Comparison of ENCODE assay signal across 1 cellular context in genomic region chr9:35669331-35670145, GRCh38.
TF ChIP-seq lines count a peak whose summit lies in the region.

No MANE protein-coding gene starts in this region.

TF ChIP-seq in HepG2, 621 proteins besides CTCF, POLR2A, EP300 and RAD21 (continued from another document and continues in another):
- TF ChIP-seq PBX3 (CRISPR knock-in tag; IDR thresholded peaks at IDR 0.05; ENCODE audit: borderline replicate concordance): no peak
- peak; percentile 29; the same call in 1 of the 2 replicates for TF ChIP-seq ZNF574 (CRISPR knock-in tag; IDR thresholded peaks at IDR 0.05)
- peak; percentile 53; the same call in 1 of the 2 replicates for TF ChIP-seq SKIL (CRISPR knock-in tag; IDR thresholded peaks at IDR 0.05; ENCODE audit: borderline replicate concordance)
- TF ChIP-seq CREM (IDR thresholded peaks at IDR 0.05): peak; percentile 28; the same call in 1 of the 2 replicates
- TF ChIP-seq CREM (CRISPR knock-in tag; IDR thresholded peaks at IDR 0.05): no peak
- peak; percentile 52 for TF ChIP-seq KAT8 (CRISPR knock-in tag; IDR thresholded peaks at IDR 0.05)
- no peak for TF ChIP-seq ZNF251 (CRISPR knock-in tag; IDR thresholded peaks at IDR 0.05)
- no peak for TF ChIP-seq SUZ12 (IDR thresholded peaks at IDR 0.05; ENCODE audit: low read depth, low read length)
- TF ChIP-seq ZNF30 (CRISPR knock-in tag; IDR thresholded peaks at IDR 0.05): no peak
- no peak for TF ChIP-seq ZNF512 (CRISPR knock-in tag; IDR thresholded peaks at IDR 0.05)
- TF ChIP-seq NFYB (CRISPR knock-in tag; IDR thresholded peaks at IDR 0.05): no peak
- TF ChIP-seq MXI1 (IDR thresholded peaks at IDR 0.05; ENCODE audit: borderline replicate concordance, low read depth, low read length): no peak
- peak; percentile 47; the same call in 1 of the 2 replicates for TF ChIP-seq NCOA2 (CRISPR knock-in tag; IDR thresholded peaks at IDR 0.05)
- TF ChIP-seq ZFP41 (CRISPR knock-in tag; IDR thresholded peaks at IDR 0.05; ENCODE audit: borderline replicate concordance): no peak
- no peak for TF ChIP-seq KMT2A (CRISPR knock-in tag; IDR thresholded peaks at IDR 0.05)
- TF ChIP-seq, protein P1, sequence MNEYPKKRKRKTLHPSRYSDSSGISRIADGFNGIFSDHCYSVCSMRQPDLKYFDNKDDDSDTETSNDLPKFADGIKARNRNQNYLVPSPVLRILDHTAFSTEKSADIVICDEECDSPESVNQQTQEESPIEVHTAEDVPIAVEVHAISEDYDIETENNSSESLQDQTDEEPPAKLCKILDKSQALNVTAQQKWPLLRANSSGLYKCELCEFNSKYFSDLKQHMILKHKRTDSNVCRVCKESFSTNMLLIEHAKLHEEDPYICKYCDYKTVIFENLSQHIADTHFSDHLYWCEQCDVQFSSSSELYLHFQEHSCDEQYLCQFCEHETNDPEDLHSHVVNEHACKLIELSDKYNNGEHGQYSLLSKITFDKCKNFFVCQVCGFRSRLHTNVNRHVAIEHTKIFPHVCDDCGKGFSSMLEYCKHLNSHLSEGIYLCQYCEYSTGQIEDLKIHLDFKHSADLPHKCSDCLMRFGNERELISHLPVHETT (CRISPR knock-in tag; conservative IDR thresholded peaks at IDR 0.05): no peak
- peak; percentile 90 for TF ChIP-seq IKZF5 (CRISPR knock-in tag; IDR thresholded peaks at IDR 0.05)
- TF ChIP-seq ZNF546 (CRISPR knock-in tag; conservative IDR thresholded peaks at IDR 0.05): no peak
- peak; percentile 88 for TF ChIP-seq ZKSCAN8 (CRISPR knock-in tag; IDR thresholded peaks at IDR 0.05; ENCODE audit: borderline replicate concordance)
- peak; percentile 65 for TF ChIP-seq FOXP4 (CRISPR knock-in tag; IDR thresholded peaks at IDR 0.05)
- no peak for TF ChIP-seq ZNF850 (CRISPR knock-in tag; conservative IDR thresholded peaks at IDR 0.05)
- TF ChIP-seq CENPT (CRISPR knock-in tag; IDR thresholded peaks at IDR 0.05; ENCODE audit: low read depth): no peak
- no peak for TF ChIP-seq TAF1 (CRISPR knock-in tag; IDR thresholded peaks at IDR 0.05)
- no peak for TF ChIP-seq ZNF432 (CRISPR knock-in tag; IDR thresholded peaks at IDR 0.05; ENCODE audit: borderline replicate concordance)
- TF ChIP-seq THAP11 (CRISPR knock-in tag; IDR thresholded peaks at IDR 0.05): peak; percentile 39; the same call in 1 of the 2 replicates
- TF ChIP-seq, protein P2, sequence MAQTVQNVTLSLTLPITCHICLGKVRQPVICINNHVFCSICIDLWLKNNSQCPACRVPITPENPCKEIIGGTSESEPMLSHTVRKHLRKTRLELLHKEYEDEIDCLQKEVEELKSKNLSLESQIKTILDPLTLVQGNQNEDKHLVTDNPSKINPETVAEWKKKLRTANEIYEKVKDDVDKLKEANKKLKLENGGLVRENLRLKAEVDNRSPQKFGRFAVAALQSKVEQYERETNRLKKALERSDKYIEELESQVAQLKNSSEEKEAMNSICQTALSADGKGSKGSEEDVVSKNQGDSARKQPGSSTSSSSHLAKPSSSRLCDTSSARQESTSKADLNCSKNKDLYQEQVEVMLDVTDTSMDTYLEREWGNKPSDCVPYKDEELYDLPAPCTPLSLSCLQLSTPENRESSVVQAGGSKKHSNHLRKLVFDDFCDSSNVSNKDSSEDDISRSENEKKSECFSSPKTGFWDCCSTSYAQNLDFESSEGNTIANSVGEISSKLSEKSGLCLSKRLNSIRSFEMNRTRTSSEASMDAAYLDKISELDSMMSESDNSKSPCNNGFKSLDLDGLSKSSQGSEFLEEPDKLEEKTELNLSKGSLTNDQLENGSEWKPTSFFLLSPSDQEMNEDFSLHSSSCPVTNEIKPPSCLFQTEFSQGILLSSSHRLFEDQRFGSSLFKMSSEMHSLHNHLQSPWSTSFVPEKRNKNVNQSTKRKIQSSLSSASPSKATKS (CRISPR knock-in tag; IDR thresholded peaks at IDR 0.05): no peak
- no peak; the same call in 1 of the 2 replicates for TF ChIP-seq ZSCAN9 (CRISPR knock-in tag; IDR thresholded peaks at IDR 0.05; ENCODE audit: borderline replicate concordance)
- 0 out of 2 replicates have a peak, but pooled peaks have one; percentile 22 for TF ChIP-seq BCL6 (CRISPR knock-in tag; IDR thresholded peaks at IDR 0.05)
- TF ChIP-seq, protein P3, sequence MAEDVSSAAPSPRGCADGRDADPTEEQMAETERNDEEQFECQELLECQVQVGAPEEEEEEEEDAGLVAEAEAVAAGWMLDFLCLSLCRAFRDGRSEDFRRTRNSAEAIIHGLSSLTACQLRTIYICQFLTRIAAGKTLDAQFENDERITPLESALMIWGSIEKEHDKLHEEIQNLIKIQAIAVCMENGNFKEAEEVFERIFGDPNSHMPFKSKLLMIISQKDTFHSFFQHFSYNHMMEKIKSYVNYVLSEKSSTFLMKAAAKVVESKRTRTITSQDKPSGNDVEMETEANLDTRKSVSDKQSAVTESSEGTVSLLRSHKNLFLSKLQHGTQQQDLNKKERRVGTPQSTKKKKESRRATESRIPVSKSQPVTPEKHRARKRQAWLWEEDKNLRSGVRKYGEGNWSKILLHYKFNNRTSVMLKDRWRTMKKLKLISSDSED (CRISPR knock-in tag; IDR thresholded peaks at IDR 0.05): no peak
- TF ChIP-seq PPARG (CRISPR knock-in tag; conservative IDR thresholded peaks at IDR 0.05): peak; percentile 56; the same call in 1 of the 2 replicates
- TF ChIP-seq ZBTB20 (CRISPR knock-in tag; IDR thresholded peaks at IDR 0.05; ENCODE audit: borderline replicate concordance, low read depth): peak; percentile 80; the same call in 1 of the 2 replicates
- TF ChIP-seq ISL2 (CRISPR knock-in tag; IDR thresholded peaks at IDR 0.05): 0 out of 2 replicates have a peak, but pooled peaks have one; percentile 26
- no peak; a peak in 1 of 4 replicates for TF ChIP-seq KLF16 (CRISPR knock-in tag; IDR thresholded peaks at IDR 0.05)
- no peak for TF ChIP-seq PTBP1 (IDR thresholded peaks at IDR 0.05; ENCODE audit: low read depth, low read length, poor library complexity, severe bottlenecking)
- no peak for TF ChIP-seq IKZF4 (CRISPR knock-in tag; IDR thresholded peaks at IDR 0.05; ENCODE audit: borderline replicate concordance, low read depth, not compliant biosample characterization)
- no peak for TF ChIP-seq ZNF597 (CRISPR knock-in tag; IDR thresholded peaks at IDR 0.05)
- TF ChIP-seq ZNF496 (CRISPR knock-in tag; IDR thresholded peaks at IDR 0.05; ENCODE audit: insufficient replicate concordance): no peak
- TF ChIP-seq, protein P4, sequence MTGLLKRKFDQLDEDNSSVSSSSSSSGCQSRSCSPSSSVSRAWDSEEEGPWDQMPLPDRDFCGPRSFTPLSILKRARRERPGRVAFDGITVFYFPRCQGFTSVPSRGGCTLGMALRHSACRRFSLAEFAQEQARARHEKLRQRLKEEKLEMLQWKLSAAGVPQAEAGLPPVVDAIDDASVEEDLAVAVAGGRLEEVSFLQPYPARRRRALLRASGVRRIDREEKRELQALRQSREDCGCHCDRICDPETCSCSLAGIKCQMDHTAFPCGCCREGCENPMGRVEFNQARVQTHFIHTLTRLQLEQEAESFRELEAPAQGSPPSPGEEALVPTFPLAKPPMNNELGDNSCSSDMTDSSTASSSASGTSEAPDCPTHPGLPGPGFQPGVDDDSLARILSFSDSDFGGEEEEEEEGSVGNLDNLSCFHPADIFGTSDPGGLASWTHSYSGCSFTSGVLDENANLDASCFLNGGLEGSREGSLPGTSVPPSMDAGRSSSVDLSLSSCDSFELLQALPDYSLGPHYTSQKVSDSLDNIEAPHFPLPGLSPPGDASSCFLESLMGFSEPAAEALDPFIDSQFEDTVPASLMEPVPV (CRISPR knock-in tag; IDR thresholded peaks at IDR 0.05): no peak
- no peak for TF ChIP-seq CHD2 (IDR thresholded peaks at IDR 0.05; ENCODE audit: low read depth, low read length)
- no peak for TF ChIP-seq CHD4 (IDR thresholded peaks at IDR 0.05; ENCODE audit: borderline replicate concordance, low read length)
- peak; percentile 46; the same call in 1 of the 2 replicates for TF ChIP-seq SP5 (CRISPR knock-in tag; IDR thresholded peaks at IDR 0.05; ENCODE audit: borderline replicate concordance, low read depth)
- peak; percentile 82 for TF ChIP-seq SOX5 (CRISPR knock-in tag; IDR thresholded peaks at IDR 0.05; ENCODE audit: borderline replicate concordance)
- no peak for TF ChIP-seq ZMAT5 (CRISPR knock-in tag; IDR thresholded peaks at IDR 0.05; ENCODE audit: borderline replicate concordance, low read depth)
